8 cellular contexts compared by ENCODE assay signal in the genomic region with DNA sequence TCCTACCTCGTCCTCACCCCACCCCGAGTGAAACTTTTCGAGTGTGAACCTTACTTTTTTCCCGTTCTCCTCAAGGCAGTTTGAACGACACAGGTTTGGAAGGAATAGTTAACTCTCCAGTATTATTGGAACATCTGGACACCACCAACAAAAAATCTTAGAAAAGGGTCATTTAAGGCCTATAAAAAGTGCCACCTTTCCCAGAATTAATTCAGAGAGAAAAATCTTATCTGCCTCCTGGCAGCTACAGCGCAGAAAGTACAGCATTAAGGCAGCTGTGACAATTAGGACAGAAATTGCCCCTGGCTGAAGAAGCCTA. TPM values are rescaled to one million over a fixed set of nuclear protein-coding genes. Genes with fewer than 3 reads are reported as not detected.
A peak's percentile ranks its signal among the peaks of the same experiment; 100 is the strongest.
DNase-seq lines count a peak whose midpoint lies in the region; ATAC-seq and TF ChIP-seq lines count a peak whose summit lies in the region.

No MANE protein-coding gene starts in this region.

- peak overlapping the region; percentile 89 for H3K4me3 Mint-ChIP-seq in dendritic cell treated with granulocyte-macrophage colony-stimulating factor and Interleukin-4, amounts not matched to agents 40 ng/mL and 50 ng/mL, for 4 days
- H3K4me3 Mint-ChIP-seq in natural killer cell treated with Interleukin-12 subunit alpha and Interleukin-12 subunit beta and Interleukin-15 and Interleukin-18, amount 100 ng/mL, for 72 hours: peak overlapping the region; percentile 95

- DNase-seq in NB4 (ENCODE audit: low read depth) (no peak), midbrain (lab: John Stamatoyannopoulos, UW) (no peak), 8988T (no peak), KG1 (lab: John Stamatoyannopoulos, UW) (no peak)
- no peak for DNase-seq in natural killer cell treated with Interleukin-12 subunit alpha and Interleukin-12 subunit beta and Interleukin-15 and Interleukin-18, amount 100 ng/mL, for 72 hours (ENCODE audit: low spot score)

- intact Hi-C loops in dendritic cell treated with granulocyte-macrophage colony-stimulating factor and Interleukin-4, amounts not matched to agents 40 ng/mL and 50 ng/mL, for 4 days (cut with micrococcal nuclease): no loop called here

- H3K27ac ChIP-seq in C4-2B: peak overlapping the region; percentile 91

- no peak for ATAC-seq in natural killer cell treated with Interleukin-12 subunit alpha and Interleukin-12 subunit beta and Interleukin-15 and Interleukin-18, amount 100 ng/mL, for 72 hours
- ATAC-seq in GM18502 (IDR thresholded peaks at IDR 0.05; ENCODE audit: poor library complexity, unreplicated experiment): no peak

- H3K27ac Mint-ChIP-seq in dendritic cell treated with granulocyte-macrophage colony-stimulating factor and Interleukin-4, amounts not matched to agents 40 ng/mL and 50 ng/mL, for 4 days: peak overlapping the region; percentile 95
- peak overlapping the region; percentile 97 for H3K27ac Mint-ChIP-seq in natural killer cell treated with Interleukin-12 subunit alpha and Interleukin-12 subunit beta and Interleukin-15 and Interleukin-18, amount 100 ng/mL, for 72 hours

- H3K4me3 ChIP-seq in NB4 (ENCODE audit: low read depth, low read length): peak overlapping the region; percentile 96

- no peaks in the 10 kb centered on the region for H3K27me3 Mint-ChIP-seq in dendritic cell treated with granulocyte-macrophage colony-stimulating factor and Interleukin-4, amounts not matched to agents 40 ng/mL and 50 ng/mL, for 4 days
- no peaks in the 10 kb centered on the region for H3K27me3 Mint-ChIP-seq in natural killer cell treated with Interleukin-12 subunit alpha and Interleukin-12 subunit beta and Interleukin-15 and Interleukin-18, amount 100 ng/mL, for 72 hours

- peaks cover 20% of the 10 kb centered on the region for H3K36me3 Mint-ChIP-seq in dendritic cell treated with granulocyte-macrophage colony-stimulating factor and Interleukin-4, amounts not matched to agents 40 ng/mL and 50 ng/mL, for 4 days (ENCODE audit: low read depth)
- peaks cover 5% of the 10 kb centered on the region for H3K36me3 Mint-ChIP-seq in natural killer cell treated with Interleukin-12 subunit alpha and Interleukin-12 subunit beta and Interleukin-15 and Interleukin-18, amount 100 ng/mL, for 72 hours

- no peaks in the 10 kb centered on the region for H3K9me3 Mint-ChIP-seq in dendritic cell treated with granulocyte-macrophage colony-stimulating factor and Interleukin-4, amounts not matched to agents 40 ng/mL and 50 ng/mL, for 4 days
- H3K9me3 Mint-ChIP-seq in natural killer cell treated with Interleukin-12 subunit alpha and Interleukin-12 subunit beta and Interleukin-15 and Interleukin-18, amount 100 ng/mL, for 72 hours: no peaks in the 10 kb centered on the region

- TF ChIP-seq CTCF in C4-2B (conservative IDR thresholded peaks at IDR 0.05): no peak
- TF ChIP-seq CTCF in NB4 (IDR thresholded peaks at IDR 0.05; ENCODE audit: low read depth, low read length): no peak

- no peak for TF ChIP-seq POLR2A in NB4 (IDR thresholded peaks at IDR 0.05; ENCODE audit: extremely low read depth, insufficient read length)

- H3K4me1 Mint-ChIP-seq in dendritic cell treated with granulocyte-macrophage colony-stimulating factor and Interleukin-4, amounts not matched to agents 40 ng/mL and 50 ng/mL, for 4 days (ENCODE audit: low read depth): peaks cover 19% of the 10 kb centered on the region
- H3K4me1 Mint-ChIP-seq in natural killer cell treated with Interleukin-12 subunit alpha and Interleukin-12 subunit beta and Interleukin-15 and Interleukin-18, amount 100 ng/mL, for 72 hours (ENCODE audit: low read depth in 2 of 2): peaks cover 29% of the 10 kb centered on the region in 2 donors

RNA-seq across cellular contexts. Expression of a gene that starts 1.1 kb away (rescaled TPM):
- total RNA-seq in natural killer cell treated with Interleukin-12 subunit alpha and Interleukin-12 subunit beta and Interleukin-15 and Interleukin-18, amount 100 ng/mL, for 72 hours: 100 to 1,000 TPM; 158 to 160 TPM
